8 cellular contexts compared by ENCODE assay signal in the genomic region with DNA sequence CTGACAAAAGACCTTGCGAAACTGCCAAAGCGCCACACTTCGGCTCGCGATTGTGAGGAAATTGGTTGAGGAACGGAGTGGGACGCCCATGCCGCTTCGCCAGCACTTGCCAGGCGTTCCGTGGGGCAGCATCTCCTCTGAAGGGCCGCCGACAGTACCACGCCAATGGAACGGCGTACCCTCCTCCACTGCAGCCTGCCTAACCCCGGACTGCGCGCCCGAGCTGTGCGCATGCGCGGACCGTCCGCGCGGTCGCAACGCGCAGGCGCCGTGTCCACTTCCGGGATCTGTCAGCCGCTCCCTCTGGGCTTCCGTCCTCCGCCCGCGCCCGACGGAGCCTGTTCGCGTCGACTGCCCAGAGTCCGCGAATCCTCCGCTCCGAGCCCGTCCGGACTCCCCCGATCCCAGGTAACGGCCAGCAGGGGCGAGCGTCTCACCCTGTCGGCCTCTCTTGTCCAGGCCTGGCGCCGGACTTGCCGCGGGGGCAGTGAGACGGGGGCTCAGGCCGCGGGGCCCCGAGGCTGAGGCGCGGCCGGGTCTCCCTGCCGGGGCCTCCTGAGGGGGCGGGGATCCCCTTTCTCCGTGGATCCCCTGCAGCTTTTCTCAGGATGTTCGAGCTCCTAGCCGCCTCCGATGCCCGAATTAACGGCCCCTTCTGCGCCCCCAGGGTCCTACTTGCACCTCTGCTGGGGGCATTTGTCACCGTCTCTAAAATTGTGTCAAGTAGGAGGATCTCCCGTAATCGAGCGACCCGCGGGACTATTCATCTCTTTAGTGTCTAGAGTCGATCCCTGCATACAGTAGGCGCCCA.
A peak's percentile ranks its signal among the peaks of the same experiment; 100 is the strongest.
DNase-seq lines count a peak whose midpoint lies in the region; ATAC-seq and FAIRE-seq lines count a peak whose summit lies in the region.

A gene (plus strand): TSS at position 302 of the 811 bp plus-strand sequence. CDS start 7,456 bp downstream, outside the sequence.

- peaks cover 29 to 40% of the 10 kb centered on the region in 2 donors for H3K4me1 Mint-ChIP-seq in effector memory CD8-positive, alpha-beta T cell (ENCODE audit: low read depth in 2 of 2)
- peaks cover 26% of the 10 kb centered on the region for H3K4me1 Mint-ChIP-seq in memory B cell

- peak; percentile 78 for FAIRE-seq in HTR-8/SVneo (lab: Jason Lieb, UNC)

- H3K9me3 Mint-ChIP-seq in effector memory CD8-positive, alpha-beta T cell = no peaks in the 10 kb centered on the region
- no peaks in the 10 kb centered on the region for H3K9me3 Mint-ChIP-seq in memory B cell

- H3K27ac Mint-ChIP-seq in effector memory CD8-positive, alpha-beta T cell = peak within 1 kb of the TSS; percentile 93 to 97
- peak within 1 kb of the TSS; percentile 92 for H3K27ac Mint-ChIP-seq in memory B cell

- peaks cover 24% of the 10 kb centered on the region for H3K36me3 Mint-ChIP-seq in effector memory CD8-positive, alpha-beta T cell (ENCODE audit: insufficient read depth)
- no peaks in the 10 kb centered on the region for H3K36me3 Mint-ChIP-seq in memory B cell

- no peaks in the 10 kb centered on the region for H3K27me3 Mint-ChIP-seq in effector memory CD8-positive, alpha-beta T cell
- no peaks in the 10 kb centered on the region for H3K27me3 Mint-ChIP-seq in memory B cell

- DNase-seq in COR-L47 (lab: John Stamatoyannopoulos, UW) (peak; percentile 93), HTR-8/SVneo (ENCODE audit: insufficient read length, low spot score) (peak; percentile 91), NOMO-1 treated with DMSO at 0.1 percent for 48 hours (lab: John Stamatoyannopoulos, UW; ENCODE audit: unreplicated experiment) (peak; percentile 96), memory B cell (ENCODE audit: low spot score in 2 of 2) (peak; percentile 91)
- peak; percentile 80 to 84 for DNase-seq in activated CD8-positive, alpha-beta memory T cell treated with anti-CD3 and anti-CD28 coated beads for 4 hours (ENCODE audit: low read depth in 2 of 2)
- peak; percentile 86 to 92 (median 89) for DNase-seq in effector memory CD8-positive, alpha-beta T cell
- DNase-seq in stimulated activated CD8-positive, alpha-beta memory T cell treated with anti-CD3 and anti-CD28 coated beads, Interleukin-12 subunit alpha, Interleukin-12 subunit beta, amount 100 ng/mL, for 1 hour (ENCODE audit: low read depth) = peak; percentile 87

- ATAC-seq in GM21367 (IDR thresholded peaks at IDR 0.05; ENCODE audit: unreplicated experiment) (peak; percentile 77), memory B cell (ENCODE audit: low read depth) (peak; percentile 94)
- peak; percentile 93 for ATAC-seq in effector memory CD8-positive, alpha-beta T cell (replicated peaks)

- peak within 1 kb of the TSS; percentile 81 to 92 for H3K4me3 Mint-ChIP-seq in effector memory CD8-positive, alpha-beta T cell
- H3K4me3 Mint-ChIP-seq in memory B cell = peak within 1 kb of the TSS; percentile 87

Comparison
In these comparisons a context has a peak if more than half of its experiments do, and no peak if none do; other contexts are left out.
1. Peak in every context shown above with its lines: DNase-seq and ATAC-seq.